Comparison of ENCODE assay signal across 2 cellular contexts in the genomic region with DNA sequence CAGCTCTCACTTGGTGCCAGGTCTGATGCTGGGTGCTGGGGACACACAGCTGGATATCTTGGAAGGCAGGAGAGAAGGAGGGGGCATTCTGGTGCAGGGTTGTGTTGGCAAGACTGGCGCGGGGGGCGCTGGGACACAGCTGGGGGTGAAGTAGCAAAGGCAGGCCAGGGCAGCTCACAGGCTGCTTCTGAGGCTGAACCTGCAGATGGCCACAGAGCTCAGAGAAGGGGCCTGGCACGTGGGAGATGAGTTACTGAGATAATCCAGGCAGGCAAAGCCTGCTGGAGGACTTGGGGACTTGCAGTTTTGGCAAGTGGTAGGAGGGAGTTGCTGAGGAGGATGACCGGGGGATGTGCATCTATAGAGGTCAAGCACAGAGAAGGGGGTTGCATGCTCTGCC.
A peak's percentile ranks its signal among the peaks of the same experiment; 100 is the strongest.
TF ChIP-seq lines count a peak whose summit lies in the region.

No MANE protein-coding gene starts in this region.

TF ChIP-seq in GM23338, 12 proteins besides CTCF, POLR2A, EP300 and RAD21 (continues in another document):
- TF ChIP-seq JUNB (IDR thresholded peaks at IDR 0.05; ENCODE audit: unreplicated experiment), result no peak
- TF ChIP-seq, protein P1, sequence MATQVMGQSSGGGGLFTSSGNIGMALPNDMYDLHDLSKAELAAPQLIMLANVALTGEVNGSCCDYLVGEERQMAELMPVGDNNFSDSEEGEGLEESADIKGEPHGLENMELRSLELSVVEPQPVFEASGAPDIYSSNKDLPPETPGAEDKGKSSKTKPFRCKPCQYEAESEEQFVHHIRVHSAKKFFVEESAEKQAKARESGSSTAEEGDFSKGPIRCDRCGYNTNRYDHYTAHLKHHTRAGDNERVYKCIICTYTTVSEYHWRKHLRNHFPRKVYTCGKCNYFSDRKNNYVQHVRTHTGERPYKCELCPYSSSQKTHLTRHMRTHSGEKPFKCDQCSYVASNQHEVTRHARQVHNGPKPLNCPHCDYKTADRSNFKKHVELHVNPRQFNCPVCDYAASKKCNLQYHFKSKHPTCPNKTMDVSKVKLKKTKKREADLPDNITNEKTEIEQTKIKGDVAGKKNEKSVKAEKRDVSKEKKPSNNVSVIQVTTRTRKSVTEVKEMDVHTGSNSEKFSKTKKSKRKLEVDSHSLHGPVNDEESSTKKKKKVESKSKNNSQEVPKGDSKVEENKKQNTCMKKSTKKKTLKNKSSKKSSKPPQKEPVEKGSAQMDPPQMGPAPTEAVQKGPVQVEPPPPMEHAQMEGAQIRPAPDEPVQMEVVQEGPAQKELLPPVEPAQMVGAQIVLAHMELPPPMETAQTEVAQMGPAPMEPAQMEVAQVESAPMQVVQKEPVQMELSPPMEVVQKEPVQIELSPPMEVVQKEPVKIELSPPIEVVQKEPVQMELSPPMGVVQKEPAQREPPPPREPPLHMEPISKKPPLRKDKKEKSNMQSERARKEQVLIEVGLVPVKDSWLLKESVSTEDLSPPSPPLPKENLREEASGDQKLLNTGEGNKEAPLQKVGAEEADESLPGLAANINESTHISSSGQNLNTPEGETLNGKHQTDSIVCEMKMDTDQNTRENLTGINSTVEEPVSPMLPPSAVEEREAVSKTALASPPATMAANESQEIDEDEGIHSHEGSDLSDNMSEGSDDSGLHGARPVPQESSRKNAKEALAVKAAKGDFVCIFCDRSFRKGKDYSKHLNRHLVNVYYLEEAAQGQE (IDR thresholded peaks at IDR 0.05; ENCODE audit: unreplicated experiment), result no peak
- TF ChIP-seq, protein P2, sequence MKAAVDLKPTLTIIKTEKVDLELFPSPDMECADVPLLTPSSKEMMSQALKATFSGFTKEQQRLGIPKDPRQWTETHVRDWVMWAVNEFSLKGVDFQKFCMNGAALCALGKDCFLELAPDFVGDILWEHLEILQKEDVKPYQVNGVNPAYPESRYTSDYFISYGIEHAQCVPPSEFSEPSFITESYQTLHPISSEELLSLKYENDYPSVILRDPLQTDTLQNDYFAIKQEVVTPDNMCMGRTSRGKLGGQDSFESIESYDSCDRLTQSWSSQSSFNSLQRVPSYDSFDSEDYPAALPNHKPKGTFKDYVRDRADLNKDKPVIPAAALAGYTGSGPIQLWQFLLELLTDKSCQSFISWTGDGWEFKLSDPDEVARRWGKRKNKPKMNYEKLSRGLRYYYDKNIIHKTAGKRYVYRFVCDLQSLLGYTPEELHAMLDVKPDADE (IDR thresholded peaks at IDR 0.05), result no peak
- TF ChIP-seq POLR2AphosphoS5 (IDR thresholded peaks at IDR 0.05; ENCODE audit: low read depth), result no peak
- TF ChIP-seq NANOG (IDR thresholded peaks at IDR 0.05; ENCODE audit: borderline replicate concordance), result no peak
- TF ChIP-seq ZNF331 (CRISPR knock-in tag; IDR thresholded peaks at IDR 0.05; ENCODE audit: low read depth), result no peak
- TF ChIP-seq EZH2 (IDR thresholded peaks at IDR 0.05; ENCODE audit: low read depth, unreplicated experiment), result no peak
- TF ChIP-seq EZH2phosphoT487 (IDR thresholded peaks at IDR 0.05; ENCODE audit: unreplicated experiment), result no peak
- TF ChIP-seq CREB1 (CRISPR knock-in tag; IDR thresholded peaks at IDR 0.05; ENCODE audit: low read depth), result no peak
- no peak for TF ChIP-seq STAT1 (IDR thresholded peaks at IDR 0.05; ENCODE audit: unreplicated experiment)
- no peak for TF ChIP-seq ZNF114 (CRISPR knock-in tag; IDR thresholded peaks at IDR 0.05)

TF ChIP-seq in SK-N-SH, 30 proteins besides CTCF, POLR2A, EP300 and RAD21:
- TF ChIP-seq, protein P3, sequence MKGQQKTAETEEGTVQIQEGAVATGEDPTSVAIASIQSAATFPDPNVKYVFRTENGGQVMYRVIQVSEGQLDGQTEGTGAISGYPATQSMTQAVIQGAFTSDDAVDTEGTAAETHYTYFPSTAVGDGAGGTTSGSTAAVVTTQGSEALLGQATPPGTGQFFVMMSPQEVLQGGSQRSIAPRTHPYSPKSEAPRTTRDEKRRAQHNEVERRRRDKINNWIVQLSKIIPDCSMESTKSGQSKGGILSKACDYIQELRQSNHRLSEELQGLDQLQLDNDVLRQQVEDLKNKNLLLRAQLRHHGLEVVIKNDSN (IDR thresholded peaks at IDR 0.05; ENCODE audit: borderline replicate concordance, low read depth), result no peak
- no peak for TF ChIP-seq FOSL2 (IDR thresholded peaks at IDR 0.05; ENCODE audit: borderline replicate concordance, low read depth)
- peak; percentile 84 for TF ChIP-seq GATA2 (CRISPR knock-in tag; IDR thresholded peaks at IDR 0.05)
- TF ChIP-seq MXI1 (IDR thresholded peaks at IDR 0.05; ENCODE audit: low read depth, low read length), result 0 out of 2 replicates have a peak, but pooled peaks have one; percentile 45
- TF ChIP-seq MEF2A (IDR thresholded peaks at IDR 0.05; ENCODE audit: borderline replicate concordance, low read depth), result no peak
- peak; percentile 8; the same call in 1 of the 2 replicates for TF ChIP-seq SMC3 (IDR thresholded peaks at IDR 0.05; ENCODE audit: low read depth, low read length)
- TF ChIP-seq TAF1 (IDR thresholded peaks at IDR 0.05; ENCODE audit: borderline replicate concordance, low read depth, low read length), result no peak
- TF ChIP-seq, protein P4, sequence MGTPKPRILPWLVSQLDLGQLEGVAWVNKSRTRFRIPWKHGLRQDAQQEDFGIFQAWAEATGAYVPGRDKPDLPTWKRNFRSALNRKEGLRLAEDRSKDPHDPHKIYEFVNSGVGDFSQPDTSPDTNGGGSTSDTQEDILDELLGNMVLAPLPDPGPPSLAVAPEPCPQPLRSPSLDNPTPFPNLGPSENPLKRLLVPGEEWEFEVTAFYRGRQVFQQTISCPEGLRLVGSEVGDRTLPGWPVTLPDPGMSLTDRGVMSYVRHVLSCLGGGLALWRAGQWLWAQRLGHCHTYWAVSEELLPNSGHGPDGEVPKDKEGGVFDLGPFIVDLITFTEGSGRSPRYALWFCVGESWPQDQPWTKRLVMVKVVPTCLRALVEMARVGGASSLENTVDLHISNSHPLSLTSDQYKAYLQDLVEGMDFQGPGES (IDR thresholded peaks at IDR 0.05; ENCODE audit: low read depth, low read length), result no peak
- no peak for TF ChIP-seq EZH2phosphoT487 (IDR thresholded peaks at IDR 0.05; ENCODE audit: borderline replicate concordance, low read depth)
